8 cellular contexts compared by ENCODE assay signal in genomic region chr11:68313574-68314202, GRCh38. TPM values are rescaled to one million over a fixed set of nuclear protein-coding genes. Genes with fewer than 3 reads are reported as not detected.
A peak's percentile ranks its signal among the peaks of the same experiment; 100 is the strongest.
DNase-seq lines count a peak whose midpoint lies in the region; ATAC-seq and TF ChIP-seq lines count a peak whose summit lies in the region.

No MANE protein-coding gene starts in this region.

- peak overlapping the region; percentile 76 for H3K27ac ChIP-seq in HL-60 (replicated peaks)

- H3K9me3 Mint-ChIP-seq in activated naive CD4-positive, alpha-beta T cell treated with anti-CD3 and anti-CD28 coated beads, Interleukin-2, amount 50 U/mL, for 72 hours, result no peaks in the 10 kb centered on the region
- no peaks in the 10 kb centered on the region for H3K9me3 Mint-ChIP-seq in stimulated activated naive B cell treated with anti-CD40 and anti-IgM and Interleukin-4, amounts not matched to agents 10 μg/mL and 1 μg/mL and 100 μg/mL, for 72 hours

- H3K4me3 Mint-ChIP-seq in stimulated activated naive B cell treated with anti-CD40 and anti-IgM and Interleukin-4, amounts not matched to agents 10 μg/mL and 1 μg/mL and 100 μg/mL, for 72 hours, result peak overlapping the region; percentile 82 to 83

- peak; percentile 76 for DNase-seq in AG10803 (ENCODE audit: low read depth)
- DNase-seq in HL-60 (ENCODE audit: low read depth in 1 of 2, low spot score in 1 of 2), result peak in 1 of 2 experiments; percentile 44
- DNase-seq in activated naive CD4-positive, alpha-beta T cell treated with anti-CD3 and anti-CD28 coated beads, Interleukin-2, amount 50 U/mL, for 72 hours (ENCODE audit: low spot score in 2 of 2), result no peak
- DNase-seq in stimulated activated naive B cell treated with anti-CD40 and anti-IgM and Interleukin-4, amounts not matched to agents 10 μg/mL and 1 μg/mL and 100 μg/mL, for 72 hours, result no peak

- TF ChIP-seq CTCF in AG10803 (conservative IDR thresholded peaks at IDR 0.05; ENCODE audit: low read length) (no peak), HL-60 (IDR thresholded peaks at IDR 0.05; ENCODE audit: insufficient read depth, low read length) (no peak)

- H3K36me3 Mint-ChIP-seq in activated naive CD4-positive, alpha-beta T cell treated with anti-CD3 and anti-CD28 coated beads, Interleukin-2, amount 50 U/mL, for 72 hours, result peaks cover 0 to 5% of the 10 kb centered on the region in 2 donors
- no peaks in the 10 kb centered on the region for H3K36me3 Mint-ChIP-seq in stimulated activated naive B cell treated with anti-CD40 and anti-IgM and Interleukin-4, amounts not matched to agents 10 μg/mL and 1 μg/mL and 100 μg/mL, for 72 hours

- H3K27me3 Mint-ChIP-seq in stimulated activated naive B cell treated with anti-CD40 and anti-IgM and Interleukin-4, amounts not matched to agents 10 μg/mL and 1 μg/mL and 100 μg/mL, for 72 hours, result peaks cover 38 to 43% of the 10 kb centered on the region in 2 donors

- ATAC-seq in activated naive CD4-positive, alpha-beta T cell treated with anti-CD3 and anti-CD28 coated beads, Interleukin-2, amount 50 U/mL, for 72 hours, result peak; percentile 8 to 23
- ATAC-seq in stimulated activated naive B cell treated with anti-CD40 and anti-IgM and Interleukin-4, amounts not matched to agents 10 μg/mL and 1 μg/mL and 100 μg/mL, for 72 hours (replicated peaks), result peak; percentile 13 to 27
- ATAC-seq in GM21576 (IDR thresholded peaks at IDR 0.05; ENCODE audit: unreplicated experiment), result no peak
- ATAC-seq in HG02610 (IDR thresholded peaks at IDR 0.05; ENCODE audit: unreplicated experiment), result no peak
- no peak for ATAC-seq in HG03354 (IDR thresholded peaks at IDR 0.05; ENCODE audit: poor library complexity, severe bottlenecking, unreplicated experiment)

- peaks cover 19% of the 10 kb centered on the region in 2 donors for H3K4me1 Mint-ChIP-seq in stimulated activated naive B cell treated with anti-CD40 and anti-IgM and Interleukin-4, amounts not matched to agents 10 μg/mL and 1 μg/mL and 100 μg/mL, for 72 hours

- H3K27me3 ChIP-seq in HL-60 (ENCODE audit: insufficient read depth, poor library complexity, severe bottlenecking), result no peaks in the 10 kb centered on the region

- peak overlapping the region; percentile 74 for H3K4me3 ChIP-seq in AG10803 (ENCODE audit: low read length)
- peak overlapping the region; percentile 55 for H3K4me3 ChIP-seq in HL-60 (replicated peaks; ENCODE audit: insufficient read depth, low read length)
- H3K4me3 ChIP-seq in iPS-11a (ENCODE audit: low read depth, low read length), result peak overlapping the region; percentile 65

- peak overlapping the region; percentile 68 to 86 for H3K27ac Mint-ChIP-seq in activated naive CD4-positive, alpha-beta T cell treated with anti-CD3 and anti-CD28 coated beads, Interleukin-2, amount 50 U/mL, for 72 hours
- H3K27ac Mint-ChIP-seq in stimulated activated naive B cell treated with anti-CD40 and anti-IgM and Interleukin-4, amounts not matched to agents 10 μg/mL and 1 μg/mL and 100 μg/mL, for 72 hours, result peak overlapping the region; percentile 59

RNA-seq across cellular contexts. Expression of gene LRP5, which starts 1.3 kb away (rescaled TPM):
- 10 to 100 TPM in 1 of 2 donors, 1 to 10 TPM in 1; 8.7 to 14.1 TPM for total RNA-seq in activated naive CD4-positive, alpha-beta T cell treated with anti-CD3 and anti-CD28 coated beads, Interleukin-2, amount 50 U/mL, for 72 hours

RNA-seq across cellular contexts. Expression of gene C11orf24, which starts 41.9 kb away (rescaled TPM):
- 10 to 100 TPM; 31.7 to 36.5 TPM for total RNA-seq in activated naive CD4-positive, alpha-beta T cell treated with anti-CD3 and anti-CD28 coated beads, Interleukin-2, amount 50 U/mL, for 72 hours

Comparison
In these comparisons a context has a peak if more than half of its experiments do, and no peak if none do; other contexts are left out.
1. ATAC-seq: peak in activated naive CD4-positive, alpha-beta T cell treated with anti-CD3 and anti-CD28 coated beads, Interleukin-2, amount 50 U/mL, for 72 hours (2 of 2) and stimulated activated naive B cell treated with anti-CD40 and anti-IgM and Interleukin-4, amounts not matched to agents 10 μg/mL and 1 μg/mL and 100 μg/mL, for 72 hours (2 of 2); none in GM21576 (single experiment), HG02610 (single experiment) and HG03354 (single experiment).
2. Peak in every context shown above with its lines, with median percentiles within 50 percentile points of each other: H3K4me3 ChIP-seq.